In genomic region chr15:75353604-75354003, GRCh38 we compare ENCODE assay signal across 2 cellular contexts.
A peak's percentile ranks its signal among the peaks of the same experiment; 100 is the strongest.
TF ChIP-seq lines count a peak whose summit lies in the region.

No MANE protein-coding gene starts in this region.

TF ChIP-seq in GM12878, 131 proteins besides CTCF, POLR2A, EP300 and RAD21 (continues in another document):
- TF ChIP-seq ZBED1 (IDR thresholded peaks at IDR 0.05; ENCODE audit: borderline replicate concordance) (no peak), MAX (IDR thresholded peaks at IDR 0.05; ENCODE audit: low read depth, low read length) (no peak), ZBTB40 (IDR thresholded peaks at IDR 0.05; ENCODE audit: borderline replicate concordance) (no peak), NKRF (conservative IDR thresholded peaks at IDR 0.05) (no peak), MEF2B (IDR thresholded peaks at IDR 0.05; ENCODE audit: partially characterized antibody, poor library complexity, severe bottlenecking) (no peak), CUX1 (IDR thresholded peaks at IDR 0.05; ENCODE audit: insufficient replicate concordance, low read depth, low read length) (no peak), TARDBP (IDR thresholded peaks at IDR 0.05; ENCODE audit: borderline replicate concordance) (no peak)

TF ChIP-seq in HepG2, 621 proteins besides CTCF, POLR2A, EP300 and RAD21:
- TF ChIP-seq, protein P1, sequence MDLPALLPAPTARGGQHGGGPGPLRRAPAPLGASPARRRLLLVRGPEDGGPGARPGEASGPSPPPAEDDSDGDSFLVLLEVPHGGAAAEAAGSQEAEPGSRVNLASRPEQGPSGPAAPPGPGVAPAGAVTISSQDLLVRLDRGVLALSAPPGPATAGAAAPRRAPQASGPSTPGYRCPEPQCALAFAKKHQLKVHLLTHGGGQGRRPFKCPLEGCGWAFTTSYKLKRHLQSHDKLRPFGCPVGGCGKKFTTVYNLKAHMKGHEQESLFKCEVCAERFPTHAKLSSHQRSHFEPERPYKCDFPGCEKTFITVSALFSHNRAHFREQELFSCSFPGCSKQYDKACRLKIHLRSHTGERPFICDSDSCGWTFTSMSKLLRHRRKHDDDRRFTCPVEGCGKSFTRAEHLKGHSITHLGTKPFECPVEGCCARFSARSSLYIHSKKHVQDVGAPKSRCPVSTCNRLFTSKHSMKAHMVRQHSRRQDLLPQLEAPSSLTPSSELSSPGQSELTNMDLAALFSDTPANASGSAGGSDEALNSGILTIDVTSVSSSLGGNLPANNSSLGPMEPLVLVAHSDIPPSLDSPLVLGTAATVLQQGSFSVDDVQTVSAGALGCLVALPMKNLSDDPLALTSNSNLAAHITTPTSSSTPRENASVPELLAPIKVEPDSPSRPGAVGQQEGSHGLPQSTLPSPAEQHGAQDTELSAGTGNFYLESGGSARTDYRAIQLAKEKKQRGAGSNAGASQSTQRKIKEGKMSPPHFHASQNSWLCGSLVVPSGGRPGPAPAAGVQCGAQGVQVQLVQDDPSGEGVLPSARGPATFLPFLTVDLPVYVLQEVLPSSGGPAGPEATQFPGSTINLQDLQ (CRISPR knock-in tag; IDR thresholded peaks at IDR 0.05) = no peak
- no peak for TF ChIP-seq NCOA5 (CRISPR knock-in tag; IDR thresholded peaks at IDR 0.05)
- TF ChIP-seq HNF4A (CRISPR knock-in tag; IDR thresholded peaks at IDR 0.05) = 0 out of 2 replicates have a peak, but pooled peaks have one; percentile 37
- TF ChIP-seq RFXANK (CRISPR knock-in tag; IDR thresholded peaks at IDR 0.05) = no peak
- peak; percentile 15 for TF ChIP-seq AGO2 (optimal IDR thresholded peaks at IDR 0.05; ENCODE audit: low read depth, low read length)
- TF ChIP-seq NONO (IDR thresholded peaks at IDR 0.05) = no peak
- 0 out of 2 replicates have a peak, but pooled peaks have one; percentile 27 for TF ChIP-seq NONO (CRISPR knock-in tag; conservative IDR thresholded peaks at IDR 0.05)
- 0 out of 2 replicates have a peak, but pooled peaks have one; percentile 11 for TF ChIP-seq ZBTB38 (CRISPR knock-in tag; IDR thresholded peaks at IDR 0.05)
- TF ChIP-seq HNF4G (IDR thresholded peaks at IDR 0.05; ENCODE audit: borderline replicate concordance, low read depth, low read length) = peak; percentile 43; the same call in 1 of the 2 replicates
- TF ChIP-seq HNF4G (CRISPR knock-in tag; IDR thresholded peaks at IDR 0.05; ENCODE audit: borderline replicate concordance, low read depth) = no peak
- TF ChIP-seq ZNF687 (CRISPR knock-in tag; IDR thresholded peaks at IDR 0.05) = peak; percentile 31
